8 cellular contexts compared by ENCODE assay signal in genomic region chr4:13541720-13542576, GRCh38. TPM values are rescaled to one million over a fixed set of nuclear protein-coding genes. Genes with fewer than 3 reads are reported as not detected.
A peak's percentile ranks its signal among the peaks of the same experiment; 100 is the strongest.
DNase-seq lines count a peak whose midpoint lies in the region; ATAC-seq and TF ChIP-seq lines count a peak whose summit lies in the region.

No MANE protein-coding gene starts in this region.

- H3K9ac ChIP-seq in muscle layer of colon (ENCODE audit: low read length), result peak overlapping the region; percentile 90

- no peaks in the 10 kb centered on the region for H3K9me3 ChIP-seq in muscle layer of colon (ENCODE audit: low read length)

- H3K27me3 ChIP-seq in muscle layer of colon (ENCODE audit: control insufficient read depth in 1 of 2, insufficient read depth in 2 of 2, low read length in 2 of 2), result peaks cover 0 to 10% of the 10 kb centered on the region in 2 donors

- peak; percentile 42 for TF ChIP-seq CTCF in GM12864 (IDR thresholded peaks at IDR 0.05; ENCODE audit: low read depth, low read length, missing control alignments)

- H3K4me1 ChIP-seq in muscle layer of colon (ENCODE audit: insufficient read depth, low read length), result peaks cover 31% of the 10 kb centered on the region

- peak; percentile 28 for ATAC-seq in HG03520 (IDR thresholded peaks at IDR 0.05; ENCODE audit: unreplicated experiment)
- no peak for ATAC-seq in HG03196 (IDR thresholded peaks at IDR 0.05; ENCODE audit: unreplicated experiment)

- no peak for DNase-seq in GM12864 (ENCODE audit: low read depth)
- peak; percentile 42 for DNase-seq in cerebellum (ENCODE audit: low spot score)
- DNase-seq in SHP77 (lab: John Stamatoyannopoulos, UW), result no peak
- no peak for DNase-seq in NCI-H345 (lab: John Stamatoyannopoulos, UW)
- DNase-seq in NOMO-1 treated with dmso at 0.1 percent for 144 hours (lab: John Stamatoyannopoulos, UW; ENCODE audit: unreplicated experiment), result no peak

- no peaks in the 10 kb centered on the region for H3K36me3 ChIP-seq in muscle layer of colon (ENCODE audit: insufficient read depth, low read length)

- H3K4me3 ChIP-seq in GM12864 (ENCODE audit: low read depth, low read length), result no peak overlapping the region
- H3K4me3 ChIP-seq in muscle layer of colon (ENCODE audit: low read depth in 1 of 2, low read length in 2 of 2), result peak overlapping the region; percentile 92 to 94

- peak overlapping the region; percentile 95 for H3K27ac ChIP-seq in muscle layer of colon (ENCODE audit: low read depth, low read length)

RNA-seq across cellular contexts. Expression of gene NKX3-2, which starts 2.4 kb away (rescaled TPM):
- 0.18 TPM for total RNA-seq in cerebellum

RNA-seq across cellular contexts. Expression of gene RAB28, which starts 57.8 kb away (rescaled TPM):
- 23.4 TPM for total RNA-seq in cerebellum
